8 cellular contexts compared by ENCODE assay signal in the genomic region with DNA sequence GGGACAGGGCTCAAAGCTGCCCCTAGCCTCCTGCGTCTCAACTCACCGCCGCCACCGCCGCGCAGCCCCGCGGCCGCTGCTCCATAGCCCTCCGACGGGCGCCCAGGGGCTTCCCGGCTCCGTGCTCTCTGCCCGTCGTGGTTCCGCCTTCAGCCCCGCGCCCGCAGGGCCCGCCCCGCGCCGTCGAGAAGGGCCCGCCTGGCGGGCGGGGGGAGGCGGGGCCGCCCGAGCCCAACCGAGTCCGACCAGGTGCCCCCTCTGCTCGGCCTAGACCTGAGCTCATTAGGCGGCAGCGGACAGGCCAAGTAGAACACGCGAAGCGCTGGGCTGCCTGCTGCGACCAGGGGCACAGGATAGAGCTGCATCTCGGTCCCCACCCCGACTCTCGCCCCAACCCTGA. TPM values are rescaled to one million over a fixed set of nuclear protein-coding genes. Genes with fewer than 3 reads are reported as not detected.
DNase-seq lines count a peak whose midpoint lies in the region; ATAC-seq and TF ChIP-seq lines count a peak whose summit lies in the region.

A gene with protein sequence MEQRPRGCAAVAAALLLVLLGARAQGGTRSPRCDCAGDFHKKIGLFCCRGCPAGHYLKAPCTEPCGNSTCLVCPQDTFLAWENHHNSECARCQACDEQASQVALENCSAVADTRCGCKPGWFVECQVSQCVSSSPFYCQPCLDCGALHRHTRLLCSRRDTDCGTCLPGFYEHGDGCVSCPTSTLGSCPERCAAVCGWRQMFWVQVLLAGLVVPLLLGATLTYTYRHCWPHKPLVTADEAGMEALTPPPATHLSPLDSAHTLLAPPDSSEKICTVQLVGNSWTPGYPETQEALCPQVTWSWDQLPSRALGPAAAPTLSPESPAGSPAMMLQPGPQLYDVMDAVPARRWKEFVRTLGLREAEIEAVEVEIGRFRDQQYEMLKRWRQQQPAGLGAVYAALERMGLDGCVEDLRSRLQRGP (minus strand): TSS at position 151 of the 400 bp plus-strand sequence. CDS start 66 bp downstream, at position 85.

- no peaks in the 10 kb centered on the region for H3K27me3 Mint-ChIP-seq in activated T-cell treated with anti-CD3 and anti-CD28 coated beads, Interleukin-2, amount 50 U/mL, for 24 hours
- peaks cover 11% of the 10 kb centered on the region for H3K27me3 Mint-ChIP-seq in glutamatergic neuron (ENCODE audit: unreplicated experiment)

- peak within 1 kb of the TSS; percentile 92 for H3K27ac Mint-ChIP-seq in activated T-cell treated with anti-CD3 and anti-CD28 coated beads, Interleukin-2, amount 50 U/mL, for 24 hours
- no peak within 1 kb of the TSS for H3K27ac Mint-ChIP-seq in glutamatergic neuron (ENCODE audit: unreplicated experiment)

- DNase-seq in NCI-H510A treated with DMSO at 0.1 percent for 48 hours (lab: John Stamatoyannopoulos, UW) (peak; percentile 77), glutamatergic neuron (no peak), pons (ENCODE audit: low spot score) (no peak)
- peak; percentile 78 for DNase-seq in activated T-cell treated with anti-CD3 and anti-CD28 coated beads, Interleukin-2, amount 50 U/mL, for 24 hours
- peak; percentile 69 to 72 for DNase-seq in stimulated activated CD4-positive, alpha-beta T cell treated with anti-CD3 and anti-CD28 coated beads, Interleukin-4, amount 100 ng/mL, for 4 hours

- ATAC-seq in HG02623 (IDR thresholded peaks at IDR 0.05; ENCODE audit: unreplicated experiment), result no peak
- no peak for ATAC-seq in HG03175 (IDR thresholded peaks at IDR 0.05; ENCODE audit: unreplicated experiment)
- no peak for ATAC-seq in GM21447 (IDR thresholded peaks at IDR 0.05; ENCODE audit: unreplicated experiment)

- TF ChIP-seq CTCF in glutamatergic neuron (IDR thresholded peaks at IDR 0.05; ENCODE audit: partially characterized antibody, unreplicated experiment), result no peak

- peaks cover 39% of the 10 kb centered on the region for H3K4me1 Mint-ChIP-seq in activated T-cell treated with anti-CD3 and anti-CD28 coated beads, Interleukin-2, amount 50 U/mL, for 24 hours (ENCODE audit: low read depth)
- no peaks in the 10 kb centered on the region for H3K4me1 Mint-ChIP-seq in glutamatergic neuron (ENCODE audit: low read depth, unreplicated experiment)

- peaks cover 40% of the 10 kb centered on the region for H3K36me3 Mint-ChIP-seq in activated T-cell treated with anti-CD3 and anti-CD28 coated beads, Interleukin-2, amount 50 U/mL, for 24 hours (ENCODE audit: low read depth)
- no peaks in the 10 kb centered on the region for H3K36me3 Mint-ChIP-seq in glutamatergic neuron (ENCODE audit: unreplicated experiment)

- H3K4me3 Mint-ChIP-seq in activated T-cell treated with anti-CD3 and anti-CD28 coated beads, Interleukin-2, amount 50 U/mL, for 24 hours, result peak within 1 kb of the TSS; percentile 94
- no peak within 1 kb of the TSS for H3K4me3 Mint-ChIP-seq in glutamatergic neuron (ENCODE audit: unreplicated experiment)

- no peaks in the 10 kb centered on the region for H3K9me3 Mint-ChIP-seq in activated T-cell treated with anti-CD3 and anti-CD28 coated beads, Interleukin-2, amount 50 U/mL, for 24 hours
- peaks cover 3% of the 10 kb centered on the region for H3K9me3 Mint-ChIP-seq in glutamatergic neuron (ENCODE audit: unreplicated experiment)

RNA-seq across cellular contexts. Expression of the gene that starts here (rescaled TPM):
- 47.5 TPM for total RNA-seq in glutamatergic neuron (ENCODE audit: unreplicated experiment)

Comparison
In these comparisons a context has a peak if more than half of its experiments do, and no peak if none do; other contexts are left out.
1. DNase-seq: peak in NCI-H510A treated with DMSO at 0.1 percent for 48 hours (single experiment), activated T-cell treated with anti-CD3 and anti-CD28 coated beads, Interleukin-2, amount 50 U/mL, for 24 hours (single experiment) and stimulated activated CD4-positive, alpha-beta T cell treated with anti-CD3 and anti-CD28 coated beads, Interleukin-4, amount 100 ng/mL, for 4 hours (2 of 2); none in glutamatergic neuron (single experiment) and pons (single experiment).